23 cellular contexts compared by ENCODE assay signal in the genomic region with DNA sequence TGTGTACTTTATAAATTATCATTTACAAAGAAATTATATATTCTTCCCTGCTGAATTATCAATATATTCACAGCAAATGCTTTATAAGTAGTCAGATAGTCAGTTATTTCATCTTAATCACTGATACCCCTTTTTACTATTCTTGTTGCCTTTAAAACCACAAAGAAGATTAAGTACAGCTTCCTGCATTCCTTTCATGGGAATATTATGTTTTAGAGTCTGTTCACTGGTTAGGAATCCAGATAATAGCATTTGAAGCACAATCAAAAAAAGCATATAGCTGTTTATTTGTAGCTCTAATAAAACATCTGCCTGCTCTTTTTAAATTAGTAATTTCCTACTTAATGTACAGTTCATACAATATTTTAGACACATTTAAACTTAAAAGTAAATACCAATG.
DNase-seq lines count a peak whose midpoint lies in the region; ATAC-seq and TF ChIP-seq lines count a peak whose summit lies in the region.
"Had no signal": no experiment of that assay in that cellular context is flagged by ENCODE, and none has a peak within 500 bp of the region (broad histone marks: within the 10 kb centered on the region; RNA-seq: fewer than 3 reads in every experiment).

No MANE protein-coding gene starts in this region.

- peak; percentile 85 for ATAC-seq in SK-N-SH treated with all-trans-retinoic acid at 6 μM for 48 hours
- ATAC-seq: activated naive CD8-positive, alpha-beta T cell treated with anti-CD3 and anti-CD28 coated beads, Interleukin-2, amount 50 U/mL, for 24 hours; esophagus mucosa; heart left ventricle; stimulated activated naive CD8-positive, alpha-beta T cell treated with anti-CD3 and anti-CD28 coated beads, Interleukin-15, amount 100 ng/mL, for 72 hours had no signal

- no peak overlapping the region for H3K4me3 ChIP-seq in fibroblast of mammary gland (ENCODE audit: control insufficient read depth, low read depth, low read length)
- H3K4me3 ChIP-seq: HAP-1, heart left ventricle, prostate gland, transverse colon had no signal

- DNase-seq in HT1080 (ENCODE audit: low read depth) (peak; percentile 57), fibroblast of mammary gland (ENCODE audit: low read depth) (peak; percentile 51), DMS 273 (lab: John Stamatoyannopoulos, UW; ENCODE audit: unreplicated experiment) (no peak), T1000 (lab: John Stamatoyannopoulos, UW) (no peak)
- no peak for DNase-seq in activated CD8-positive, alpha-beta memory T cell treated with anti-CD3 and anti-CD28 coated beads, Interleukin-2, amount 50 U/mL, for 4 hours
- no peak for DNase-seq in activated CD4-positive, alpha-beta T cell treated with anti-CD3 and anti-CD28 coated beads, Interleukin-2, amount 50 U/mL, for 4 hours
- DNase-seq: activated naive CD8-positive, alpha-beta T cell treated with anti-CD3 and anti-CD28 coated beads, Interleukin-2, amount 50 U/mL, for 24 hours; AML-193; central memory CD4-positive, alpha-beta T cell; COR-L47; heart left ventricle; Kasumi-1; NCI-H1092 treated with DMSO at 0.1 percent for 48 hours; NCI-H2029 treated with DMSO at 0.1 percent for 48 hours; RPMI8226; small intestine; stimulated activated CD4-positive, alpha-beta T cell treated with anti-CD3 and anti-CD28 coated beads, Interleukin-4, amount 100 ng/mL, for 1 hour; stimulated activated naive CD8-positive, alpha-beta T cell treated with anti-CD3 and anti-CD28 coated beads, Interleukin-15, amount 100 ng/mL, for 72 hours; transverse colon had no signal

- no peak for TF ChIP-seq CTCF in fibroblast of mammary gland (conservative IDR thresholded peaks at IDR 0.05; ENCODE audit: control insufficient read depth, insufficient read depth, low read depth, low read length)

TF ChIP-seq in SK-N-SH treated with all-trans-retinoic acid at 6 μM for 48 hours, 23 proteins besides CTCF, POLR2A, EP300 and RAD21:
- TF ChIP-seq GLIS3 (CRISPR knock-in tag; IDR thresholded peaks at IDR 0.05): no peak
- TF ChIP-seq ARNTL (CRISPR knock-in tag; IDR thresholded peaks at IDR 0.05; ENCODE audit: borderline replicate concordance, low read depth): no peak
- TF ChIP-seq, protein P1, sequence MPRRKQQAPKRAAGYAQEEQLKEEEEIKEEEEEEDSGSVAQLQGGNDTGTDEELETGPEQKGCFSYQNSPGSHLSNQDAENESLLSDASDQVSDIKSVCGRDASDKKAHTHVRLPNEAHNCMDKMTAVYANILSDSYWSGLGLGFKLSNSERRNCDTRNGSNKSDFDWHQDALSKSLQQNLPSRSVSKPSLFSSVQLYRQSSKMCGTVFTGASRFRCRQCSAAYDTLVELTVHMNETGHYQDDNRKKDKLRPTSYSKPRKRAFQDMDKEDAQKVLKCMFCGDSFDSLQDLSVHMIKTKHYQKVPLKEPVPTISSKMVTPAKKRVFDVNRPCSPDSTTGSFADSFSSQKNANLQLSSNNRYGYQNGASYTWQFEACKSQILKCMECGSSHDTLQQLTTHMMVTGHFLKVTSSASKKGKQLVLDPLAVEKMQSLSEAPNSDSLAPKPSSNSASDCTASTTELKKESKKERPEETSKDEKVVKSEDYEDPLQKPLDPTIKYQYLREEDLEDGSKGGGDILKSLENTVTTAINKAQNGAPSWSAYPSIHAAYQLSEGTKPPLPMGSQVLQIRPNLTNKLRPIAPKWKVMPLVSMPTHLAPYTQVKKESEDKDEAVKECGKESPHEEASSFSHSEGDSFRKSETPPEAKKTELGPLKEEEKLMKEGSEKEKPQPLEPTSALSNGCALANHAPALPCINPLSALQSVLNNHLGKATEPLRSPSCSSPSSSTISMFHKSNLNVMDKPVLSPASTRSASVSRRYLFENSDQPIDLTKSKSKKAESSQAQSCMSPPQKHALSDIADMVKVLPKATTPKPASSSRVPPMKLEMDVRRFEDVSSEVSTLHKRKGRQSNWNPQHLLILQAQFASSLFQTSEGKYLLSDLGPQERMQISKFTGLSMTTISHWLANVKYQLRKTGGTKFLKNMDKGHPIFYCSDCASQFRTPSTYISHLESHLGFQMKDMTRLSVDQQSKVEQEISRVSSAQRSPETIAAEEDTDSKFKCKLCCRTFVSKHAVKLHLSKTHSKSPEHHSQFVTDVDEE (CRISPR knock-in tag; IDR thresholded peaks at IDR 0.05): no peak
- TF ChIP-seq ZC3H10 (CRISPR knock-in tag; IDR thresholded peaks at IDR 0.05): no peak
- TF ChIP-seq TCF4 (CRISPR knock-in tag; IDR thresholded peaks at IDR 0.05; ENCODE audit: borderline replicate concordance): no peak

Comparison
In these comparisons a context has a peak if more than half of its experiments do, and no peak if none do; other contexts are left out.
1. DNase-seq: peak in HT1080 (single experiment) and fibroblast of mammary gland (single experiment); none in activated CD8-positive, alpha-beta memory T cell treated with anti-CD3 and anti-CD28 coated beads, Interleukin-2, amount 50 U/mL, for 4 hours (single experiment), DMS 273 (single experiment), activated CD4-positive, alpha-beta T cell treated with anti-CD3 and anti-CD28 coated beads, Interleukin-2, amount 50 U/mL, for 4 hours (0 of 2) and T1000 (single experiment).